In the genomic region with DNA sequence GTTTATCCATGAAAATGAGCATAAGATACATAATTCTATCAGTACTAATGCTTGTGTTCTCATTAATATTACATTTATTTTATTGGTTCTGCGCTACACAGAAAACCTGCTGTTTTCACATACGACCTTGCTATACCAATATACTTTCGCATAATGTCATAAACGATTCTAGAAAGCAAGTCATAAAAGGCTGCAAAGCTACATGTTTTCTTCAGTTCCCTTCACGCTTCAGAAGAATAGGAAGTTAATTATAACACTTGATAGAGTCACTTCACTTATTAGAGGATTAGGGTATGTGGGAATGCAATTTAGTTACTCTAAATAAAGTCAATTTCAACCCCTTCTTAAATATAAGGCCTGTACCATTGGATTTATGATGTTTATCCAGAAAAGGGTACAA, we compare ENCODE assay signal across 15 cellular contexts. TPM values are rescaled to one million over a fixed set of nuclear protein-coding genes. Genes with fewer than 3 reads are reported as not detected.
DNase-seq lines count a peak whose midpoint lies in the region; ATAC-seq and TF ChIP-seq lines count a peak whose summit lies in the region.
"Had no signal": no experiment of that assay in that cellular context is flagged by ENCODE, and none has a peak within 500 bp of the region (broad histone marks: within the 10 kb centered on the region; RNA-seq: fewer than 3 reads in every experiment).

No MANE protein-coding gene starts in this region.

- no peak for DNase-seq in KG1 (lab: John Stamatoyannopoulos, UW)
- DNase-seq in right cardiac atrium = no peak
- DNase-seq in Right ventricle myocardium superior = no peak
- DNase-seq in SIG-M5 (lab: John Stamatoyannopoulos, UW) = no peak
- DNase-seq: activated CD4-positive, alpha-beta T cell treated with anti-CD3 and anti-CD28 coated beads, Interleukin-2, amount 10 ng/mL, durations not matched to agents 7 days and 5 days; amniotic stem cell; left cardiac atrium; NCI-H1105 treated with DMSO at 0.1 percent for 48 hours; NCI-H446; T-helper 17 cell; transverse colon had no signal

- no peaks in the 10 kb centered on the region for H3K27me3 ChIP-seq in DOHH2 (ENCODE audit: control insufficient read depth, low read length)
- no peaks in the 10 kb centered on the region for H3K27me3 ChIP-seq in right cardiac atrium (ENCODE audit: control insufficient read depth, insufficient read depth)
- H3K27me3 ChIP-seq: transverse colon had no signal

- no peak for TF ChIP-seq CTCF in DOHH2 (IDR thresholded peaks at IDR 0.05; ENCODE audit: low read depth, low read length, poor library complexity, severe bottlenecking)

- H3K79me2 ChIP-seq in DOHH2 (ENCODE audit: control insufficient read depth, low read length) = peaks cover 28% of the 10 kb centered on the region

- H3K9me3 ChIP-seq in DOHH2 (ENCODE audit: control insufficient read depth, insufficient read depth, low read length) (no peaks in the 10 kb centered on the region), right cardiac atrium (ENCODE audit: control insufficient read depth, low read length) (no peaks in the 10 kb centered on the region)
- H3K9me3 ChIP-seq: transverse colon had no signal

- H3K4me1 ChIP-seq in DOHH2 (ENCODE audit: control insufficient read depth, low read length) (peaks cover 39% of the 10 kb centered on the region), right cardiac atrium (ENCODE audit: control insufficient read depth, insufficient read depth, low read length) (peaks cover 2% of the 10 kb centered on the region)

- H3K4me3 ChIP-seq in DOHH2 (ENCODE audit: low read length) = no peak overlapping the region
- H3K4me3 ChIP-seq in right cardiac atrium (ENCODE audit: low read length) = no peak overlapping the region
- H3K4me3 ChIP-seq: transverse colon had no signal

- intact Hi-C loops in right cardiac atrium (cut with DNase I) = no loop called here
- intact Hi-C loops in Right ventricle myocardium superior (cut with DNase I) = no loop called here

- peak overlapping the region; percentile 2; the same call in 1 of the 2 replicates for H3K4me2 ChIP-seq in DOHH2 (ENCODE audit: low read length)

- no peaks in the 10 kb centered on the region for H3K9me2 ChIP-seq in DOHH2 (replicated peaks; ENCODE audit: control insufficient read depth, low read length)

- ATAC-seq in GM19372 (IDR thresholded peaks at IDR 0.05; ENCODE audit: low read depth, unreplicated experiment) (peak; percentile 72), HG02678 (IDR thresholded peaks at IDR 0.05; ENCODE audit: unreplicated experiment) (peak; percentile 58), HG03521 (IDR thresholded peaks at IDR 0.05; ENCODE audit: unreplicated experiment) (peak; percentile 64), right cardiac atrium (no peak), Right ventricle myocardium superior (ENCODE audit: poor library complexity) (no peak)
- ATAC-seq: left cardiac atrium, T-helper 17 cell had no signal

- H3K27ac ChIP-seq in DOHH2 (ENCODE audit: low read depth, low read length) = no peak overlapping the region; the same call in 1 of the 2 replicates
- H3K27ac ChIP-seq in right cardiac atrium (ENCODE audit: low read length) = no peak overlapping the region
- H3K27ac ChIP-seq: transverse colon had no signal

- no peaks in the 10 kb centered on the region for H4K20me1 ChIP-seq in DOHH2 (ENCODE audit: control insufficient read depth, insufficient read depth, low read depth, low read length)

- H3K36me3 ChIP-seq in DOHH2 (ENCODE audit: control insufficient read depth, low read length) = peaks cover 81% of the 10 kb centered on the region

- WGBS in right cardiac atrium = 91% methylated on average over 5 of the region's 5 CpGs

- H3F3A ChIP-seq in DOHH2 (ENCODE audit: control insufficient read depth, insufficient read depth) = peaks cover 3% of the 10 kb centered on the region

RNA-seq across cellular contexts. Expression of gene PSME4, which starts 29.0 kb away (rescaled TPM):
- 10 to 100 TPM; 44.9 to 88.0 (median 50.4) TPM for total RNA-seq in right cardiac atrium
- polyA plus RNA-seq in right cardiac atrium = 38.0 TPM
- 52.3 TPM for total RNA-seq in Right ventricle myocardium superior

Comparison
In these comparisons a context has a peak if more than half of its experiments do, and no peak if none do; other contexts are left out.
1. ATAC-seq: peak in GM19372 (single experiment), HG02678 (single experiment) and HG03521 (single experiment); none in right cardiac atrium (0 of 2) and Right ventricle myocardium superior (single experiment).